Comparison of ENCODE assay signal across 1 cellular context in the genomic region with DNA sequence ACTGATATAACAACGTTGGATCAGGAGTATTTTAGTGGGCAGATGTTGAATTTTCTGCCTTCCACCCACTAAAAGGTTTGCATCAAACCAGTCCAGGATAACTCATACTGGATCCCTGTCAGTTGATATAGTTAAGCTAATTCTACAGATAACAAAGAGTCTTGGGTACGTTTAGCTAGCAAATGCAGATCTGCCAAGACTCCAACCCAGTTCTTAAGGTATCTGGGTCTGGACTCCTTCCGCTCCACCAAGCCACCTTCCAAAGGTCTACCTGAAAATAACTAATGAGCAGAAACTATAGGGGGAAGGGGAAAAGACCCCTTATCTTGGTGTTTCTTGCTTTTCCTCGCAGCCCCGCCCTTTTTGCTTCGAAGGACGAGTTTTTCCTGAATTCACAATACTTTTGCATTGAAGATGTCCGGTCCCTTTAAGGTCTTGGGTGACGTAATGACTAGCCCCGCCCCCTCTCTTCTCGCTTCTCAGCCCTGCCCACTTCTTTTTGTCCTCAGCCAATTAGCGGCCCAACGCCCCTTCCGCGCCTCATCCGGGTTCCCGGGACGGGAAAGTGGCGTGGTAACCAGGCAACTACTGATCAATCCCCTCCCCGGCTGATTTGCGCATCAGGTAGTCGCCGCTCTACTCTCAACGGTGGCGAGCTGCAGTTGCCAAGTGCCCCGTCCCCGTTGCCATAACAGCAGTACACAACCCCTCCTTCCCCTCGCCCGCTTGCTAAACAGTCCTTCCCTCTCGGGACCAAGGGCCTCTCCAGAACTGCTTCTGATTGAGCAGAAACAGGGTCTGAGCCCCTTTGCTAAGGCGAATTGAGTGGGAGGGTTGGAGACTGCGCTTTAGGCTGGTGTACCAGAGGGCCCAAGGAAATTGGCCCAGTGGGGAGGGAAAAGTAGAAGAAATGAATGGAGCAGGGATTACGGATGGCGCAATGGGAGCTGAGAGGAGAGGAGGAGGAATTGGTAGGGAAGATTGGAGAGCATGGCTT.
TF ChIP-seq lines count a peak whose summit lies in the region.

A gene with protein sequence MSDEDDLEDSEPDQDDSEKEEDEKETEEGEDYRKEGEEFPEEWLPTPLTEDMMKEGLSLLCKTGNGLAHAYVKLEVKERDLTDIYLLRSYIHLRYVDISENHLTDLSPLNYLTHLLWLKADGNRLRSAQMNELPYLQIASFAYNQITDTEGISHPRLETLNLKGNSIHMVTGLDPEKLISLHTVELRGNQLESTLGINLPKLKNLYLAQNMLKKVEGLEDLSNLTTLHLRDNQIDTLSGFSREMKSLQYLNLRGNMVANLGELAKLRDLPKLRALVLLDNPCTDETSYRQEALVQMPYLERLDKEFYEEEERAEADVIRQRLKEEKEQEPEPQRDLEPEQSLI (plus strand): TSS at position 543 of the 997 bp plus-strand sequence. CDS start 812 bp downstream, outside the sequence.

TF ChIP-seq in K562, 482 proteins besides CTCF, POLR2A, EP300 and RAD21 (continued from another document and continues in another):
- TF ChIP-seq, protein P1, sequence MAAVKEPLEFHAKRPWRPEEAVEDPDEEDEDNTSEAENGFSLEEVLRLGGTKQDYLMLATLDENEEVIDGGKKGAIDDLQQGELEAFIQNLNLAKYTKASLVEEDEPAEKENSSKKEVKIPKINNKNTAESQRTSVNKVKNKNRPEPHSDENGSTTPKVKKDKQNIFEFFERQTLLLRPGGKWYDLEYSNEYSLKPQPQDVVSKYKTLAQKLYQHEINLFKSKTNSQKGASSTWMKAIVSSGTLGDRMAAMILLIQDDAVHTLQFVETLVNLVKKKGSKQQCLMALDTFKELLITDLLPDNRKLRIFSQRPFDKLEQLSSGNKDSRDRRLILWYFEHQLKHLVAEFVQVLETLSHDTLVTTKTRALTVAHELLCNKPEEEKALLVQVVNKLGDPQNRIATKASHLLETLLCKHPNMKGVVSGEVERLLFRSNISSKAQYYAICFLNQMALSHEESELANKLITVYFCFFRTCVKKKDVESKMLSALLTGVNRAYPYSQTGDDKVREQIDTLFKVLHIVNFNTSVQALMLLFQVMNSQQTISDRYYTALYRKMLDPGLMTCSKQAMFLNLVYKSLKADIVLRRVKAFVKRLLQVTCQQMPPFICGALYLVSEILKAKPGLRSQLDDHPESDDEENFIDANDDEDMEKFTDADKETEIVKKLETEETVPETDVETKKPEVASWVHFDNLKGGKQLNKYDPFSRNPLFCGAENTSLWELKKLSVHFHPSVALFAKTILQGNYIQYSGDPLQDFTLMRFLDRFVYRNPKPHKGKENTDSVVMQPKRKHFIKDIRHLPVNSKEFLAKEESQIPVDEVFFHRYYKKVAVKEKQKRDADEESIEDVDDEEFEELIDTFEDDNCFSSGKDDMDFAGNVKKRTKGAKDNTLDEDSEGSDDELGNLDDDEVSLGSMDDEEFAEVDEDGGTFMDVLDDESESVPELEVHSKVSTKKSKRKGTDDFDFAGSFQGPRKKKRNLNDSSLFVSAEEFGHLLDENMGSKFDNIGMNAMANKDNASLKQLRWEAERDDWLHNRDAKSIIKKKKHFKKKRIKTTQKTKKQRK (IDR thresholded peaks at IDR 0.05; ENCODE audit: borderline replicate concordance, low read depth, low read length) = no peak
- TF ChIP-seq KDM1A (IDR thresholded peaks at IDR 0.05) (no peak), CBX1 (IDR thresholded peaks at IDR 0.05; ENCODE audit: low read depth) (no peak), ZNF449 (CRISPR knock-in tag; IDR thresholded peaks at IDR 0.05) (no peak), FOXA1 (IDR thresholded peaks at IDR 0.05; ENCODE audit: borderline replicate concordance) (no peak), CC2D1A (IDR thresholded peaks at IDR 0.05) (no peak), TCF7 (IDR thresholded peaks at IDR 0.05; ENCODE audit: borderline replicate concordance) (no peak), RFX5 (IDR thresholded peaks at IDR 0.05; ENCODE audit: low read depth, low read length) (no peak), ETS2 (tag; IDR thresholded peaks at IDR 0.05; ENCODE audit: borderline replicate concordance, poor library complexity, severe bottlenecking) (no peak), CBX2 (IDR thresholded peaks at IDR 0.05; ENCODE audit: insufficient read depth, low read length, poor library complexity, severe bottlenecking) (no peak), NR0B1 (IDR thresholded peaks at IDR 0.05; ENCODE audit: partially characterized antibody) (no peak), ARNT (IDR thresholded peaks at IDR 0.05) (no peak), TRIM24 (IDR thresholded peaks at IDR 0.05) (no peak), CTBP1 (IDR thresholded peaks at IDR 0.05; ENCODE audit: borderline replicate concordance) (no peak), ZNF324 (CRISPR knock-in tag; IDR thresholded peaks at IDR 0.05) (no peak), GABPB1 (CRISPR knock-in tag; IDR thresholded peaks at IDR 0.05) (no peak), ZFP36 (IDR thresholded peaks at IDR 0.05; ENCODE audit: low read depth, low read length, partially characterized antibody) (no peak), JUN (IDR thresholded peaks at IDR 0.05; ENCODE audit: borderline replicate concordance, low read depth, low read length) (peak; percentile 73; the same call in 1 of the 2 replicates), JUN (CRISPR knock-in tag; IDR thresholded peaks at IDR 0.05; ENCODE audit: borderline replicate concordance) (no peak), LCOR (CRISPR knock-in tag; IDR thresholded peaks at IDR 0.05) (no peak), EGR1 (conservative IDR thresholded peaks at IDR 0.05) (0 out of 2 replicates have a peak, but pooled peaks have one; percentile 11), FOXM1 (IDR thresholded peaks at IDR 0.05; ENCODE audit: low read depth) (peak; percentile 24; the same call in 1 of the 2 replicates), FOXM1 (CRISPR knock-in tag; IDR thresholded peaks at IDR 0.05; ENCODE audit: low read depth) (no peak), MNT (conservative IDR thresholded peaks at IDR 0.05) (no peak), GATAD2A (IDR thresholded peaks at IDR 0.05) (no peak), FOXJ3 (CRISPR knock-in tag; IDR thresholded peaks at IDR 0.05) (peak; percentile 49; the same call in 1 of the 2 replicates), TOE1 (IDR thresholded peaks at IDR 0.05; ENCODE audit: borderline replicate concordance) (no peak; the same call in 1 of the 2 replicates), TOE1 (CRISPR knock-in tag; IDR thresholded peaks at IDR 0.05; ENCODE audit: borderline replicate concordance, low read depth) (no peak), MIER1 (IDR thresholded peaks at IDR 0.05; ENCODE audit: low read depth) (no peak), PML (IDR thresholded peaks at IDR 0.05; ENCODE audit: low read length) (no peak), POU5F1 (IDR thresholded peaks at IDR 0.05; ENCODE audit: borderline replicate concordance, low read depth, low read length, partially characterized antibody) (no peak), RBM14 (IDR thresholded peaks at IDR 0.05; ENCODE audit: borderline replicate concordance, insufficient read depth, low read depth, low read length) (no peak), SUPT5H (IDR thresholded peaks at IDR 0.05) (0 out of 2 replicates have a peak, but pooled peaks have one; percentile 54), BRCA1 (IDR thresholded peaks at IDR 0.05) (no peak), BRCA1 (CRISPR knock-in tag; IDR thresholded peaks at IDR 0.05) (no peak), ZNF232 (CRISPR knock-in tag; IDR thresholded peaks at IDR 0.05) (no peak), DPF2 (IDR thresholded peaks at IDR 0.05) (no peak), NR4A1 (CRISPR knock-in tag; IDR thresholded peaks at IDR 0.05) (no peak), NR4A1 (tag; IDR thresholded peaks at IDR 0.05) (no peak), JUND (IDR thresholded peaks at IDR 0.05; ENCODE audit: borderline replicate concordance, low read depth, low read length) (peak; percentile 88), JUND (tag; IDR thresholded peaks at IDR 0.05; ENCODE audit: borderline replicate concordance, low read depth, low read length) (peak; percentile 89; the same call in 2 of the 3 replicates), ZNF263 (CRISPR knock-in tag; IDR thresholded peaks at IDR 0.05; ENCODE audit: borderline replicate concordance) (no peak), ZBTB1 (CRISPR knock-in tag; IDR thresholded peaks at IDR 0.05; ENCODE audit: borderline replicate concordance, low read depth) (no peak), MCM2 (IDR thresholded peaks at IDR 0.05; ENCODE audit: low read depth) (no peak), ILF3 (IDR thresholded peaks at IDR 0.05; ENCODE audit: borderline replicate concordance) (no peak), NFYB (IDR thresholded peaks at IDR 0.05; ENCODE audit: extremely low read depth, insufficient read length) (peak; percentile 2), ZNF699 (CRISPR knock-in tag; IDR thresholded peaks at IDR 0.05; ENCODE audit: insufficient replicate concordance) (no peak), ZNF76 (CRISPR knock-in tag; IDR thresholded peaks at IDR 0.05; ENCODE audit: borderline replicate concordance) (no peak), CBX5 (IDR thresholded peaks at IDR 0.05; ENCODE audit: borderline replicate concordance, low read depth) (no peak), ZNF408 (CRISPR knock-in tag; IDR thresholded peaks at IDR 0.05; ENCODE audit: low read depth) (no peak), HMG20B (CRISPR knock-in tag; IDR thresholded peaks at IDR 0.05) (no peak), PTBP1 (IDR thresholded peaks at IDR 0.05; ENCODE audit: low read depth, low read length) (no peak), ZNF830 (CRISPR knock-in tag; IDR thresholded peaks at IDR 0.05) (no peak), EP400 (IDR thresholded peaks at IDR 0.05) (0 out of 2 replicates have a peak, but pooled peaks have one; percentile 24), BMI1 (IDR thresholded peaks at IDR 0.05; ENCODE audit: low read length) (no peak), MCM7 (IDR thresholded peaks at IDR 0.05) (no peak), HNRNPUL1 (IDR thresholded peaks at IDR 0.05; ENCODE audit: low read length) (no peak), FOXJ2 (tag; IDR thresholded peaks at IDR 0.05) (peak; percentile 73; the same call in 1 of the 2 replicates), POLR2AphosphoS2 (IDR thresholded peaks at IDR 0.05; ENCODE audit: low read length) (no peak), WHSC1 (IDR thresholded peaks at IDR 0.05; ENCODE audit: low read length) (no peak), ZNF717 (CRISPR knock-in tag; IDR thresholded peaks at IDR 0.05) (no peak), ZFP30 (CRISPR knock-in tag; IDR thresholded peaks at IDR 0.05; ENCODE audit: borderline replicate concordance) (no peak), U2AF1 (optimal IDR thresholded peaks at IDR 0.05; ENCODE audit: low read depth, low read length) (no peak)
- TF ChIP-seq, protein P2, sequence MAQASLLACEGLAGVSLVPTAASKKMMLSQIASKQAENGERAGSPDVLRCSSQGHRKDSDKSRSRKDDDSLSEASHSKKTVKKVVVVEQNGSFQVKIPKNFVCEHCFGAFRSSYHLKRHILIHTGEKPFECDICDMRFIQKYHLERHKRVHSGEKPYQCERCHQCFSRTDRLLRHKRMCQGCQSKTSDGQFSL (CRISPR knock-in tag; IDR thresholded peaks at IDR 0.05) = no peak
- TF ChIP-seq, protein P2 (tag; IDR thresholded peaks at IDR 0.05) = no peak
- TF ChIP-seq, protein P3, sequence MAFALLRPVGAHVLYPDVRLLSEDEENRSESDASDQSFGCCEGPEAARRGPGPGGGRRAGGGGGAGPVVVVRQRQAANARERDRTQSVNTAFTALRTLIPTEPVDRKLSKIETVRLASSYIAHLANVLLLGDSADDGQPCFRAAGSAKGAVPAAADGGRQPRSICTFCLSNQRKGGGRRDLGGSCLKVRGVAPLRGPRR (CRISPR knock-in tag; IDR thresholded peaks at IDR 0.05) = no peak
- TF ChIP-seq, protein P4, sequence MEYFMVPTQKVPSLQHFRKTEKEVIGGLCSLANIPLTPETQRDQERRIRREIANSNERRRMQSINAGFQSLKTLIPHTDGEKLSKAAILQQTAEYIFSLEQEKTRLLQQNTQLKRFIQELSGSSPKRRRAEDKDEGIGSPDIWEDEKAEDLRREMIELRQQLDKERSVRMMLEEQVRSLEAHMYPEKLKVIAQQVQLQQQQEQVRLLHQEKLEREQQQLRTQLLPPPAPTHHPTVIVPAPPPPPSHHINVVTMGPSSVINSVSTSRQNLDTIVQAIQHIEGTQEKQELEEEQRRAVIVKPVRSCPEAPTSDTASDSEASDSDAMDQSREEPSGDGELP (CRISPR knock-in tag; IDR thresholded peaks at IDR 0.05; ENCODE audit: borderline replicate concordance) = peak; percentile 61; the same call in 1 of the 2 replicates
